ENCODE assay signal across 11 cellular contexts in the genomic region with DNA sequence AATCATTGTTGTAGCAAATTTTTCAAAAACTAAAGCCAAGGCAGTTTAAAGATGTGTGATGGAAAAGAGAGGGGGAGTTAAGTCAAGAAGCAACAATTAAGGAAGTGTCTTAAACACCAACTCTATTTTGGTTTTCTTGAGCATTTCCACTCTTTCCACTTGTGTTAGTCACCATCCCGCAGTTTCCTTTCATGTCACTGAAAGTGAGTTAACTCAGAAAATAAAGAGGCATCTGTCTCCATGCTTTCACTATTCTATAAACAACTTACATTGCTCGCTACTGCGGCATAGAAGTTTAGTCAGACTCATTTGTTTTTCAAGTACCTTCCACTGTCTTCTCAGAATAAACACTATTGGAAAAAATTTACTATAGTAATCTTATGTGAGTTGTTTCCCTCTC.
DNase-seq lines count a peak whose midpoint lies in the region; ATAC-seq and TF ChIP-seq lines count a peak whose summit lies in the region.
"Had no signal": no experiment of that assay in that cellular context is flagged by ENCODE, and none has a peak within 500 bp of the region (broad histone marks: within the 10 kb centered on the region; RNA-seq: fewer than 3 reads in every experiment).

No MANE protein-coding gene starts in this region.

- no peaks in the 10 kb centered on the region for H3K36me3 ChIP-seq in heart right ventricle
- H3K36me3 ChIP-seq in neural progenitor cell, result no peaks in the 10 kb centered on the region

- H3K27ac ChIP-seq in heart right ventricle, result no peak overlapping the region
- H3K27ac ChIP-seq in neural progenitor cell, result no peak overlapping the region

- no peaks in the 10 kb centered on the region for H3K4me1 Mint-ChIP-seq in neural progenitor cell
- H3K4me1 Mint-ChIP-seq: activated naive CD8-positive, alpha-beta T cell treated with anti-CD3 and anti-CD28 coated beads, Interleukin-2, amount 10 ng/mL, durations not matched to agents 7 days and 5 days had no signal

- H4K20me1 ChIP-seq in neural progenitor cell (ENCODE audit: low read depth), result no peaks in the 10 kb centered on the region

- 62 to 71% methylated on average over 3 of the region's 3 CpGs for WGBS in heart right ventricle, 2 donors

- H3K9me3 Mint-ChIP-seq in neural progenitor cell, result no peaks in the 10 kb centered on the region
- H3K9me3 Mint-ChIP-seq: activated naive CD8-positive, alpha-beta T cell treated with anti-CD3 and anti-CD28 coated beads, Interleukin-2, amount 10 ng/mL, durations not matched to agents 7 days and 5 days had no signal

- no peak overlapping the region for H3K27ac Mint-ChIP-seq in neural progenitor cell
- H3K27ac Mint-ChIP-seq: activated naive CD8-positive, alpha-beta T cell treated with anti-CD3 and anti-CD28 coated beads, Interleukin-2, amount 10 ng/mL, durations not matched to agents 7 days and 5 days had no signal

- H3K4me1 ChIP-seq in heart right ventricle (no peaks in the 10 kb centered on the region), neural progenitor cell (no peaks in the 10 kb centered on the region)

- H3K9me3 ChIP-seq in heart right ventricle (no peaks in the 10 kb centered on the region), neural progenitor cell (ENCODE audit: low read depth) (no peaks in the 10 kb centered on the region)

- TF ChIP-seq CTCF in heart right ventricle (IDR thresholded peaks at IDR 0.05), result no peak
- no peak for TF ChIP-seq CTCF in neural progenitor cell (IDR thresholded peaks at IDR 0.05)

- ATAC-seq in heart right ventricle, result no peak
- ATAC-seq in HG02970 (IDR thresholded peaks at IDR 0.05; ENCODE audit: low FRiP score, unreplicated experiment), result no peak

- H3K27me3 Mint-ChIP-seq in neural progenitor cell (ENCODE audit: insufficient read depth, low read depth), result no peaks in the 10 kb centered on the region
- H3K27me3 Mint-ChIP-seq: activated naive CD8-positive, alpha-beta T cell treated with anti-CD3 and anti-CD28 coated beads, Interleukin-2, amount 10 ng/mL, durations not matched to agents 7 days and 5 days had no signal

- no peaks in the 10 kb centered on the region for H3K36me3 Mint-ChIP-seq in neural progenitor cell
- H3K36me3 Mint-ChIP-seq: activated naive CD8-positive, alpha-beta T cell treated with anti-CD3 and anti-CD28 coated beads, Interleukin-2, amount 10 ng/mL, durations not matched to agents 7 days and 5 days had no signal

- intact Hi-C loops in heart right ventricle (cut with DNase I), result no loop called here

- no peak overlapping the region for H2AFZ ChIP-seq in neural progenitor cell (replicated peaks)

- DNase-seq in GM04503 (ENCODE audit: low read depth) (peak; percentile 27), HCEC 1CT (peak; percentile 81), NOMO-1 treated with DMSO at 0.1 percent for 48 hours (lab: John Stamatoyannopoulos, UW; ENCODE audit: unreplicated experiment) (peak; percentile 99), foreskin melanocyte (peak; percentile 90), heart right ventricle (no peak), neural progenitor cell (ENCODE audit: low spot score) (no peak)
- DNase-seq in activated effector memory CD4-positive, alpha-beta T cell treated with anti-CD3 and anti-CD28 coated beads, Interleukin-2, amount 50 U/mL, for 16 hours, result no peak
- DNase-seq: activated naive CD8-positive, alpha-beta T cell treated with anti-CD3 and anti-CD28 coated beads, Interleukin-2, amount 10 ng/mL, durations not matched to agents 7 days and 5 days; H7; NCI-H1105 treated with DMSO at 0.1 percent for 48 hours had no signal

- no peak overlapping the region for H3K9ac ChIP-seq in neural progenitor cell

- H3K4me2 ChIP-seq in neural progenitor cell, result no peak overlapping the region

- H3K4me3 Mint-ChIP-seq in neural progenitor cell, result no peak overlapping the region
- H3K4me3 Mint-ChIP-seq: activated naive CD8-positive, alpha-beta T cell treated with anti-CD3 and anti-CD28 coated beads, Interleukin-2, amount 10 ng/mL, durations not matched to agents 7 days and 5 days had no signal

- H3K4me3 ChIP-seq in heart right ventricle, result no peak overlapping the region
- H3K4me3 ChIP-seq in neural progenitor cell, result no peak overlapping the region

- H3K27me3 ChIP-seq in heart right ventricle, result no peaks in the 10 kb centered on the region
- no peaks in the 10 kb centered on the region for H3K27me3 ChIP-seq in neural progenitor cell

- H3K79me2 ChIP-seq in neural progenitor cell (ENCODE audit: low read depth), result no peaks in the 10 kb centered on the region

- H3F3A ChIP-seq in neural progenitor cell (ENCODE audit: low read depth), result no peaks in the 10 kb centered on the region

Comparison
In these comparisons a context has a peak if more than half of its experiments do, and no peak if none do; other contexts are left out.
1. DNase-seq: peak in GM04503 (single experiment), HCEC 1CT (single experiment), NOMO-1 treated with DMSO at 0.1 percent for 48 hours (single experiment) and foreskin melanocyte (single experiment); none in heart right ventricle (0 of 2), neural progenitor cell (single experiment) and activated effector memory CD4-positive, alpha-beta T cell treated with anti-CD3 and anti-CD28 coated beads, Interleukin-2, amount 50 U/mL, for 16 hours (single experiment).